In the genomic region with DNA sequence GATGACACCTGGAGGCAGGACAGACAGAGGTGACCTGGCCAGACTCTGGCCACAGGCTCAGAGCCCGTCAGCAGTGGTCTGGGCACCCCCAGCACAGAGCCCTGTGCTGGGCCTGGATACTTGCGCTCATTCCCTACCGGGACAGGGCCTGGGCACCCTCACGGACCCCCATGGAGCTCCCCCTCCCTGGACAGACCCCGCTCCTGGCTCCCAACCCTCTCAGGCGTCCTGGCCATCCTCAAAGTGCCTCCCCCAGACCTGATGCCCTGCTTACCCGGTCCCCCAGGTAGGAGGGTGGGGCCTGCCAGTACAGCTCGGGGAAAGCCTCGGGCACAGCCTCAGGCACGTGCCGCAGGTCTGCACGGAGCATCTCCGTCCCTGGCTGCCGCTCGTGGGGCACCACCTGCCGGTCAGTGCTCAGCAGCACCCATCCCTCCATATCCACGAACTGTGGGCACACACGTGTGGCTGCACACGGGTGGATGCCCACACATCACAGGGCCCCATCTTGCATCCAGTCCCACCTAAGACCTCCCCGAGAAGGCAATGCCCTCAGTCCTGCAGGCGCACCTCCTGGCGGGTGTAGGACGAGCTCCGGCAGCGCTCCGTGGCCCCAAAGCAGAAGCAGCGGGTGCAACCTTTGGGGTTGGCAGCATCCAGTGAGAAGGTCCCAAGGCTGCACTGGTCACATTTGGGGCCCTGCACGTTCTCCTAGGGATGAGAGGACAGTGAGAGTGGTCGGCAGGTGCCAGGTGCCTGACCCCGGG, we compare ENCODE assay signal across 19 cellular contexts.
"Had no signal": no experiment of that assay in that cellular context is flagged by ENCODE, and none has a peak within 500 bp of the region (broad histone marks: within the 10 kb centered on the region; RNA-seq: fewer than 3 reads in every experiment).

No MANE protein-coding gene starts in this region.

- H3K36me3 Mint-ChIP-seq: naive thymus-derived CD8-positive, alpha-beta T cell had no signal

- H3K9me3 ChIP-seq: gastrocnemius medialis, heart right ventricle, mucosa of descending colon, sigmoid colon, thoracic aorta, transverse colon had no signal

- H3K4me1 ChIP-seq: gastrocnemius medialis, sigmoid colon, transverse colon had no signal

- H3K27ac Mint-ChIP-seq: stimulated activated naive CD8-positive, alpha-beta T cell treated with anti-CD3 and anti-CD28 coated beads, Interleukin-15, amount 100 ng/mL, for 72 hours had no signal

- H3K27me3 ChIP-seq: gastrocnemius medialis, heart right ventricle, sigmoid colon, transverse colon had no signal

- H3K9me3 Mint-ChIP-seq: naive thymus-derived CD8-positive, alpha-beta T cell; stimulated activated naive B cell treated with anti-CD40 and anti-IgM and Interleukin-4, amounts not matched to agents 10 μg/mL and 1 μg/mL and 100 μg/mL, for 72 hours; stimulated activated naive CD8-positive, alpha-beta T cell treated with anti-CD3 and anti-CD28 coated beads, Interleukin-15, amount 100 ng/mL, for 72 hours had no signal

- H3K4me1 Mint-ChIP-seq: stimulated activated naive B cell treated with anti-CD40 and anti-IgM and Interleukin-4, amounts not matched to agents 10 μg/mL and 1 μg/mL and 100 μg/mL, for 72 hours; stimulated activated naive CD8-positive, alpha-beta T cell treated with anti-CD3 and anti-CD28 coated beads, Interleukin-15, amount 100 ng/mL, for 72 hours had no signal

- DNase-seq: effector CD8-positive, alpha-beta T cell; gastrocnemius medialis; heart right ventricle; hypothalamus; kidney glomerular epithelial cell; mucosa of descending colon; naive thymus-derived CD8-positive, alpha-beta T cell; posterior cingulate gyrus; sigmoid colon; stimulated activated CD4-positive, alpha-beta T cell treated with anti-CD3 and anti-CD28 coated beads, Interleukin-2, amount 100 ng/mL, for 24 hours; stimulated activated CD4-positive, alpha-beta T cell treated with anti-CD3 and anti-CD28 coated beads, Interleukin-4, amount 100 ng/mL, for 4 hours; stimulated activated naive B cell treated with anti-CD40 and anti-IgM and Interleukin-4, amounts not matched to agents 10 μg/mL and 1 μg/mL and 100 μg/mL, for 72 hours; stimulated activated naive CD8-positive, alpha-beta T cell treated with anti-CD3 and anti-CD28 coated beads, Interleukin-15, amount 100 ng/mL, for 72 hours; substantia nigra; transverse colon had no signal

- H3K4me3 ChIP-seq: coronary artery, gastrocnemius medialis, heart right ventricle, mucosa of descending colon, sigmoid colon, skin epidermis, thoracic aorta, transverse colon had no signal

- ATAC-seq: esophagus mucosa; gastrocnemius medialis; mucosa of descending colon; naive thymus-derived CD8-positive, alpha-beta T cell; stimulated activated naive B cell treated with anti-CD40 and anti-IgM and Interleukin-4, amounts not matched to agents 10 μg/mL and 1 μg/mL and 100 μg/mL, for 72 hours; stimulated activated naive CD8-positive, alpha-beta T cell treated with anti-CD3 and anti-CD28 coated beads, Interleukin-15, amount 100 ng/mL, for 72 hours had no signal

- H3K27me3 Mint-ChIP-seq: naive thymus-derived CD8-positive, alpha-beta T cell; stimulated activated naive B cell treated with anti-CD40 and anti-IgM and Interleukin-4, amounts not matched to agents 10 μg/mL and 1 μg/mL and 100 μg/mL, for 72 hours; stimulated activated naive CD8-positive, alpha-beta T cell treated with anti-CD3 and anti-CD28 coated beads, Interleukin-15, amount 100 ng/mL, for 72 hours had no signal

- H3K27ac ChIP-seq: coronary artery, gastrocnemius medialis, heart right ventricle, sigmoid colon, skin epidermis, thoracic aorta, transverse colon had no signal

- H3K36me3 ChIP-seq: transverse colon had no signal

- H3K4me3 Mint-ChIP-seq: naive thymus-derived CD8-positive, alpha-beta T cell; stimulated activated naive B cell treated with anti-CD40 and anti-IgM and Interleukin-4, amounts not matched to agents 10 μg/mL and 1 μg/mL and 100 μg/mL, for 72 hours; stimulated activated naive CD8-positive, alpha-beta T cell treated with anti-CD3 and anti-CD28 coated beads, Interleukin-15, amount 100 ng/mL, for 72 hours had no signal
